27 cellular contexts compared by ENCODE assay signal in genomic region chr10:69919250-69919649, GRCh38.
"Had no signal": no experiment of that assay in that cellular context is flagged by ENCODE, and none has a peak within 500 bp of the region (broad histone marks: within the 10 kb centered on the region; RNA-seq: fewer than 3 reads in every experiment).

No MANE protein-coding gene starts in this region.

- H3K4me3 ChIP-seq: stomach, suprapubic skin, testis, thoracic aorta, thyroid gland, tibial artery, tibial nerve, transverse colon, upper lobe of left lung, upper lobe of right lung, uterus, vagina had no signal

- H3K4me3 Mint-ChIP-seq: stimulated activated effector memory CD8-positive, alpha-beta T cell treated with anti-CD3 and anti-CD28 coated beads, Interleukin-12 subunit alpha, Interleukin-12 subunit beta, amount 100 ng/mL, for 72 hours; stimulated activated memory B cell treated with anti-CD40 and anti-IgM and Interleukin-4, amounts not matched to agents 10 μg/mL and 1 μg/mL and 100 μg/mL, for 72 hours; stimulated activated naive CD8-positive, alpha-beta T cell treated with anti-CD3 and anti-CD28 coated beads, Interleukin-15, amount 100 ng/mL, for 72 hours; stimulated activated naive CD8-positive, alpha-beta T cell treated with anti-CD3 and anti-CD28 coated beads, Interleukin-15, Interleukin-2, amounts not matched to agents 100 ng/mL and 50 ng/mL, for 24 hours; type B pancreatic cell had no signal

- H3K9me3 ChIP-seq: stomach, suprapubic skin, testis, thoracic aorta, thyroid gland, tibial artery, tibial nerve, transverse colon, upper lobe of left lung, upper lobe of right lung, uterus, vagina had no signal

- H3K36me3 Mint-ChIP-seq: stimulated activated effector memory CD8-positive, alpha-beta T cell treated with anti-CD3 and anti-CD28 coated beads, Interleukin-12 subunit alpha, Interleukin-12 subunit beta, amount 100 ng/mL, for 72 hours; stimulated activated memory B cell treated with anti-CD40 and anti-IgM and Interleukin-4, amounts not matched to agents 10 μg/mL and 1 μg/mL and 100 μg/mL, for 72 hours; type B pancreatic cell had no signal

- H3K27me3 ChIP-seq: testis, thyroid gland, tibial artery, tibial nerve, transverse colon, upper lobe of left lung, upper lobe of right lung, uterus, vagina had no signal

- H3K36me3 ChIP-seq: suprapubic skin, thyroid gland, tibial nerve, transverse colon, upper lobe of left lung, upper lobe of right lung, uterus, vagina had no signal

- H3K4me1 Mint-ChIP-seq: stimulated activated effector memory CD8-positive, alpha-beta T cell treated with anti-CD3 and anti-CD28 coated beads, Interleukin-12 subunit alpha, Interleukin-12 subunit beta, amount 100 ng/mL, for 72 hours; stimulated activated memory B cell treated with anti-CD40 and anti-IgM and Interleukin-4, amounts not matched to agents 10 μg/mL and 1 μg/mL and 100 μg/mL, for 72 hours; stimulated activated naive CD8-positive, alpha-beta T cell treated with anti-CD3 and anti-CD28 coated beads, Interleukin-15, amount 100 ng/mL, for 72 hours had no signal

- H3K27ac ChIP-seq: stomach, suprapubic skin, testis, thoracic aorta, thyroid gland, tibial artery, tibial nerve, transverse colon, upper lobe of left lung, upper lobe of right lung, uterus, vagina had no signal

- ATAC-seq: stimulated activated effector memory CD8-positive, alpha-beta T cell treated with anti-CD3 and anti-CD28 coated beads, Interleukin-12 subunit alpha, Interleukin-12 subunit beta, amount 100 ng/mL, for 72 hours; stimulated activated memory B cell treated with anti-CD40 and anti-IgM and Interleukin-4, amounts not matched to agents 10 μg/mL and 1 μg/mL and 100 μg/mL, for 72 hours; stimulated activated naive CD8-positive, alpha-beta T cell treated with anti-CD3 and anti-CD28 coated beads, Interleukin-15, amount 100 ng/mL, for 72 hours; stimulated activated naive CD8-positive, alpha-beta T cell treated with anti-CD3 and anti-CD28 coated beads, Interleukin-15, Interleukin-2, amounts not matched to agents 100 U/mL and 50 U/mL, for 24 hours; upper lobe of right lung had no signal

- H3K27me3 Mint-ChIP-seq: stimulated activated naive CD8-positive, alpha-beta T cell treated with anti-CD3 and anti-CD28 coated beads, Interleukin-15, amount 100 ng/mL, for 72 hours; stimulated activated naive CD8-positive, alpha-beta T cell treated with anti-CD3 and anti-CD28 coated beads, Interleukin-15, Interleukin-2, amounts not matched to agents 100 ng/mL and 50 ng/mL, for 24 hours had no signal

- H3K4me1 ChIP-seq: upper lobe of right lung, uterus, vagina had no signal

- DNase-seq: stimulated activated CD4-positive, alpha-beta T cell treated with anti-CD3 and anti-CD28 coated beads, Interleukin-2, amount 100 ng/mL, for 48 hours; stimulated activated CD4-positive, alpha-beta T cell treated with anti-CD3 and anti-CD28 coated beads, Interleukin-4, amount 100 ng/mL, for 1 hour; stimulated activated CD4-positive, alpha-beta T cell treated with anti-CD3 and anti-CD28 coated beads, Interleukin-4, amount 100 ng/mL, for 24 hours; stimulated activated CD4-positive, alpha-beta T cell treated with anti-CD3 and anti-CD28 coated beads, Interleukin-4, amount 100 ng/mL, for 4 hours; stimulated activated CD8-positive, alpha-beta memory T cell treated with anti-CD3 and anti-CD28 coated beads, Interleukin-4, amount 100 ng/mL, for 48 hours; stimulated activated naive CD4-positive, alpha-beta T cell; stimulated activated naive CD4-positive, alpha-beta T cell treated with Interleukin-2 at 50 U/mL for 16 hours; stimulated activated naive CD8-positive, alpha-beta T cell treated with anti-CD3 and anti-CD28 coated beads, Interleukin-15, amount 100 ng/mL, for 72 hours; stimulated activated naive CD8-positive, alpha-beta T cell treated with anti-CD3 and anti-CD28 coated beads, Interleukin-15, Interleukin-2, amounts not matched to agents 100 U/mL and 50 U/mL, for 24 hours; stomach; substantia nigra; testis; thyroid gland; tibial artery; transverse colon; trophoblast cell; upper lobe of left lung; upper lobe of right lung; uterus had no signal

- H3K9me3 Mint-ChIP-seq: stimulated activated effector memory CD8-positive, alpha-beta T cell treated with anti-CD3 and anti-CD28 coated beads, Interleukin-12 subunit alpha, Interleukin-12 subunit beta, amount 100 ng/mL, for 72 hours; stimulated activated memory B cell treated with anti-CD40 and anti-IgM and Interleukin-4, amounts not matched to agents 10 μg/mL and 1 μg/mL and 100 μg/mL, for 72 hours; stimulated activated naive CD8-positive, alpha-beta T cell treated with anti-CD3 and anti-CD28 coated beads, Interleukin-15, amount 100 ng/mL, for 72 hours; stimulated activated naive CD8-positive, alpha-beta T cell treated with anti-CD3 and anti-CD28 coated beads, Interleukin-15, Interleukin-2, amounts not matched to agents 100 ng/mL and 50 ng/mL, for 24 hours; type B pancreatic cell had no signal

- H3K27ac Mint-ChIP-seq: stimulated activated effector memory CD8-positive, alpha-beta T cell treated with anti-CD3 and anti-CD28 coated beads, Interleukin-12 subunit alpha, Interleukin-12 subunit beta, amount 100 ng/mL, for 72 hours; stimulated activated memory B cell treated with anti-CD40 and anti-IgM and Interleukin-4, amounts not matched to agents 10 μg/mL and 1 μg/mL and 100 μg/mL, for 72 hours; stimulated activated naive CD8-positive, alpha-beta T cell treated with anti-CD3 and anti-CD28 coated beads, Interleukin-15, amount 100 ng/mL, for 72 hours; stimulated activated naive CD8-positive, alpha-beta T cell treated with anti-CD3 and anti-CD28 coated beads, Interleukin-15, Interleukin-2, amounts not matched to agents 100 ng/mL and 50 ng/mL, for 24 hours; type B pancreatic cell had no signal
